In genomic region chr20:47501483-47502270, GRCh38 we compare ENCODE assay signal across 8 cellular contexts. TPM values are rescaled to one million over a fixed set of nuclear protein-coding genes. Genes with fewer than 3 reads are reported as not detected.
DNase-seq lines count a peak whose midpoint lies in the region; ATAC-seq and TF ChIP-seq lines count a peak whose summit lies in the region.

TSS of gene NCOA3 (plus strand) at chr20:47501887. CDS start at chr20:47622248, 120,361 bp downstream.

- peaks cover 5% of the 10 kb centered on the region for H3F3A ChIP-seq in neural cell (ENCODE audit: insufficient read depth, low read length, poor library complexity, severe bottlenecking)

- peak within 1 kb of the TSS; percentile 73 for H2AFZ ChIP-seq in neural cell (ENCODE audit: low read depth, low read length)

- TF ChIP-seq CTCF in fibroblast of villous mesenchyme (IDR thresholded peaks at IDR 0.05; ENCODE audit: insufficient read depth, low read depth, low read length) = peak; percentile 50
- TF ChIP-seq CTCF in neural cell (IDR thresholded peaks at IDR 0.05; ENCODE audit: poor library complexity, severe bottlenecking) = peak; percentile 69

- H3K27ac Mint-ChIP-seq in stimulated activated naive CD8-positive, alpha-beta T cell treated with anti-CD3 and anti-CD28 coated beads, Interleukin-15, amount 100 ng/mL, for 72 hours = peak within 1 kb of the TSS; percentile 98 to 99

- no peaks in the 10 kb centered on the region for H3K9me2 ChIP-seq in neural cell (ENCODE audit: insufficient read depth, low read length)

- peak; percentile 44 for TF ChIP-seq RAD21 in neural cell (conservative IDR thresholded peaks at IDR 0.05)

- H3K79me2 ChIP-seq in neural cell (replicated peaks; ENCODE audit: insufficient read depth, low read length) = peaks cover 36% of the 10 kb centered on the region

- no peaks in the 10 kb centered on the region for H3K27me3 Mint-ChIP-seq in stimulated activated naive CD8-positive, alpha-beta T cell treated with anti-CD3 and anti-CD28 coated beads, Interleukin-15, amount 100 ng/mL, for 72 hours

- ATAC-seq in stimulated activated naive CD8-positive, alpha-beta T cell treated with anti-CD3 and anti-CD28 coated beads, Interleukin-15, amount 100 ng/mL, for 72 hours = peak; percentile 94

- DNase-seq in ELR (ENCODE audit: low read depth) (peak; percentile 98), H4 (ENCODE audit: low spot score) (peak; percentile 92), MG63 (peak; percentile 98), SHP77 (lab: John Stamatoyannopoulos, UW) (peak; percentile 95 to 96), fibroblast of villous mesenchyme (ENCODE audit: low read depth) (peak; percentile 93)
- DNase-seq in activated effector memory CD4-positive, alpha-beta T cell treated with Interleukin-2 at 50 U/mL for 16 hours = peak; percentile 81
- peak; percentile 93 to 94 for DNase-seq in stimulated activated naive CD8-positive, alpha-beta T cell treated with anti-CD3 and anti-CD28 coated beads, Interleukin-15, amount 100 ng/mL, for 72 hours

- H3K4me3 ChIP-seq in MG63 = peak within 1 kb of the TSS; percentile 91
- peak within 1 kb of the TSS; percentile 93 for H3K4me3 ChIP-seq in fibroblast of villous mesenchyme (ENCODE audit: low read depth, low read length)
- H3K4me3 ChIP-seq in neural cell (ENCODE audit: low read length) = peak within 1 kb of the TSS; percentile 99

- H3K9me3 Mint-ChIP-seq in stimulated activated naive CD8-positive, alpha-beta T cell treated with anti-CD3 and anti-CD28 coated beads, Interleukin-15, amount 100 ng/mL, for 72 hours = no peaks in the 10 kb centered on the region

- H3K9me3 ChIP-seq in MG63 (no peaks in the 10 kb centered on the region), neural cell (ENCODE audit: low read length) (no peaks in the 10 kb centered on the region)

- H3K4me1 Mint-ChIP-seq in stimulated activated naive CD8-positive, alpha-beta T cell treated with anti-CD3 and anti-CD28 coated beads, Interleukin-15, amount 100 ng/mL, for 72 hours = peaks cover 60% of the 10 kb centered on the region

- H3K9ac ChIP-seq in neural cell (ENCODE audit: low read length) = peak within 1 kb of the TSS; percentile 82

- H3K4me2 ChIP-seq in neural cell (ENCODE audit: low read length) = peak within 1 kb of the TSS; percentile 85

- no peaks in the 10 kb centered on the region for H3K27me3 ChIP-seq in MG63
- no peaks in the 10 kb centered on the region for H3K27me3 ChIP-seq in neural cell (ENCODE audit: insufficient read depth, low read depth, low read length)

- no peaks in the 10 kb centered on the region for H4K20me1 ChIP-seq in neural cell (ENCODE audit: insufficient read depth)

- peak within 1 kb of the TSS; percentile 85 to 97 for H3K4me3 Mint-ChIP-seq in stimulated activated naive CD8-positive, alpha-beta T cell treated with anti-CD3 and anti-CD28 coated beads, Interleukin-15, amount 100 ng/mL, for 72 hours

- peak; percentile 55 for TF ChIP-seq EP300 in neural cell (conservative IDR thresholded peaks at IDR 0.05; ENCODE audit: poor library complexity, severe bottlenecking)

- peak within 1 kb of the TSS; percentile 80 for H3K27ac ChIP-seq in neural cell (ENCODE audit: low read length)

- 0 out of 2 replicates have a peak, but pooled peaks cover 3% of the 10 kb centered on the region for H3K36me3 ChIP-seq in MG63
- no peaks in the 10 kb centered on the region for H3K36me3 ChIP-seq in neural cell (ENCODE audit: insufficient read depth, low read length)

TF ChIP-seq in neural cell, 6 proteins besides CTCF, POLR2A, EP300 and RAD21:
- TF ChIP-seq MXI1 (conservative IDR thresholded peaks at IDR 0.05; ENCODE audit: poor library complexity, severe bottlenecking) (peak; percentile 66), TAF1 (IDR thresholded peaks at IDR 0.05; ENCODE audit: low read depth) (peak; percentile 73), POLR2AphosphoS5 (IDR thresholded peaks at IDR 0.05) (peak; percentile 89), EZH2 (IDR thresholded peaks at IDR 0.05; ENCODE audit: borderline replicate concordance, insufficient read depth, low read length, poor library complexity, severe bottlenecking) (no peak), REST (IDR thresholded peaks at IDR 0.05; ENCODE audit: borderline replicate concordance) (peak; percentile 79), SMC3 (conservative IDR thresholded peaks at IDR 0.05; ENCODE audit: poor library complexity) (peak; percentile 53)

RNA-seq across cellular contexts. Expression of gene NCOA3, which starts in this region (rescaled TPM):
- 10.2 and 12.3 TPM in 2 replicates for total RNA-seq in H4 (2014; rRNA removed; shearing (Covaris generic))
- 9.2 and 15.3 TPM in 2 replicates for total RNA-seq in MG63 (2014; rRNA removed; shearing (Covaris generic); ENCODE audit: low replicate concordance)
- total RNA-seq in fibroblast of villous mesenchyme = 35.4 and 63.0 TPM in 2 replicates
- polyA plus RNA-seq in neural cell = 14.2 and 14.6 TPM in 2 replicates
- polyA minus RNA-seq in neural cell = 50.2 and 54.8 TPM in 2 replicates

Comparison
In these comparisons a context has a peak if more than half of its experiments do, and no peak if none do; other contexts are left out.
1. Peak in every context shown above with its lines: DNase-seq, ATAC-seq, H3K4me3 ChIP-seq and H3K27ac ChIP-seq.